In the genomic region with DNA sequence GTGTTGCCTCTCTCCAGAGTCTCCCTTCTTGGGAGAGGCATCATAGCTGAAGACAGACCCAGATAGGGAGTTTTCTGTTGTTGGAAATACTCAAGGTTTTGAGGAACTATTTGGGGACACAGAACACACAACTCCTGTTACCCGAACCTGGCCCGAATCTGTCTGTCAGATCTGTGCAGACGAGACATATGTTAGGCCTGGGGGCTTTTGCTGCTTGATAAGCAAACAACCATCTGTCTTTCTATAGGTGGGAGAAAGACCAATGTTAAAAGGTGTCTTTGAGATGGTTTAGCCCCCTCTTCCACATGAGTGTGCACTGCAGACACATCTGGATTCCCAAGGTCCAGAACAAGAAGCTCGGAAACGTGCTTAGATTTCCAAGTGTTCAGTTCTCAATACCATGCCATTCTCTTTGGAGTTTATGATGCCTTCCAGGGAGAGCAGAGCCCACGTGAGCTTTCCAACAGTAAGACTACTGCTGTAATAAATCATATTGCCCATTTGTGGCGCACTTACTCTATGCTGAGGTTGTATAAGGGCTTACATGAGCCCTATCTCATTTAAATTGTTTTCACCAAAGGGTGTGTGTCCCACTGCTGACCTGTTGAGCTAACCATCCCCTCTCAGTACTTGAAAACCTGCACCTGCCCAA, we compare ENCODE assay signal across 2 cellular contexts.
A peak's percentile ranks its signal among the peaks of the same experiment; 100 is the strongest.
TF ChIP-seq lines count a peak whose summit lies in the region.

No MANE protein-coding gene starts in this region.

TF ChIP-seq in HEK293, 187 proteins besides CTCF, POLR2A, EP300 and RAD21 (continued from another document):
- TF ChIP-seq SCRT2 (tag by site-specific recombination; IDR thresholded peaks at IDR 0.05) (peak; percentile 48; the same call in 1 of the 2 replicates), ZNF664 (tag by site-specific recombination; IDR thresholded peaks at IDR 0.05) (peak; percentile 83), BCL11B (tag by site-specific recombination; IDR thresholded peaks at IDR 0.05; ENCODE audit: low read depth) (no peak), ZFP37 (tag by site-specific recombination; IDR thresholded peaks at IDR 0.05) (no peak)

TF ChIP-seq in WTC11, 78 proteins besides CTCF, POLR2A, EP300 and RAD21 (continued from another document):
- TF ChIP-seq ESRRA (CRISPR knock-in tag; IDR thresholded peaks at IDR 0.05; ENCODE audit: borderline replicate concordance) (no peak), NFE2L1 (CRISPR knock-in tag; IDR thresholded peaks at IDR 0.05) (no peak), ZNF263 (CRISPR knock-in tag; IDR thresholded peaks at IDR 0.05; ENCODE audit: low read depth) (no peak)
- TF ChIP-seq, protein P1, sequence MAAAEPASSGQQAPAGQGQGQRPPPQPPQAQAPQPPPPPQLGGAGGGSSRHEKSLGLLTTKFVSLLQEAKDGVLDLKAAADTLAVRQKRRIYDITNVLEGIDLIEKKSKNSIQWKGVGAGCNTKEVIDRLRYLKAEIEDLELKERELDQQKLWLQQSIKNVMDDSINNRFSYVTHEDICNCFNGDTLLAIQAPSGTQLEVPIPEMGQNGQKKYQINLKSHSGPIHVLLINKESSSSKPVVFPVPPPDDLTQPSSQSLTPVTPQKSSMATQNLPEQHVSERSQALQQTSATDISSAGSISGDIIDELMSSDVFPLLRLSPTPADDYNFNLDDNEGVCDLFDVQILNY (CRISPR knock-in tag; IDR thresholded peaks at IDR 0.05) = no peak
